ENCODE assay signal across 8 cellular contexts in genomic region chrX:2897690-2898623, GRCh38. TPM values are rescaled to one million over a fixed set of nuclear protein-coding genes. Genes with fewer than 3 reads are reported as not detected.
DNase-seq lines count a peak whose midpoint lies in the region; ATAC-seq and TF ChIP-seq lines count a peak whose summit lies in the region.
"Not testable (repeated sequence)": the region's sequence is repeated elsewhere in the genome, so short reads cannot be mapped to it uniquely, and the experiment has no call there.

No MANE protein-coding gene starts in this region.

- peak overlapping the region; percentile 1 for H3K4me3 Mint-ChIP-seq in T-helper 17 cell
- H3K4me3 Mint-ChIP-seq in stimulated activated naive CD8-positive, alpha-beta T cell treated with anti-CD3 and anti-CD28 coated beads, Interleukin-15, amount 100 ng/mL, for 72 hours = peak overlapping the region; percentile 37 to 60

- peaks cover 51% of the 10 kb centered on the region for H3K4me1 ChIP-seq in body of pancreas
- peaks cover 20 to 28% of the 10 kb centered on the region in 2 donors for H3K4me1 ChIP-seq in mucosa of rectum (ENCODE audit: control insufficient read depth in 2 of 2, insufficient read depth in 2 of 2, low read length in 2 of 2)

- H3K9me3 ChIP-seq in T-helper 17 cell (ENCODE audit: control insufficient read depth, low read length, poor library complexity, severe bottlenecking); body of pancreas; mucosa of rectum (ENCODE audit: control insufficient read depth in 2 of 2, low read length in 2 of 2): not testable (repeated sequence)

- 0 to 4% methylated on average over 14 to 22 of the region's 22 CpGs for WGBS in body of pancreas, 2 donors

- ATAC-seq in T-helper 17 cell = not testable (repeated sequence)
- peak; percentile 85 for ATAC-seq in body of pancreas
- ATAC-seq in left cardiac atrium = peak; percentile 15 to 37
- ATAC-seq in stimulated activated naive CD8-positive, alpha-beta T cell treated with anti-CD3 and anti-CD28 coated beads, Interleukin-15, amount 100 ng/mL, for 72 hours = peak; percentile 86

- H3K27me3 Mint-ChIP-seq in T-helper 17 cell; stimulated activated naive CD8-positive, alpha-beta T cell treated with anti-CD3 and anti-CD28 coated beads, Interleukin-15, amount 100 ng/mL, for 72 hours: not testable (repeated sequence)

- not testable (repeated sequence) for H3K27ac Mint-ChIP-seq in T-helper 17 cell
- H3K27ac Mint-ChIP-seq in stimulated activated naive CD8-positive, alpha-beta T cell treated with anti-CD3 and anti-CD28 coated beads, Interleukin-15, amount 100 ng/mL, for 72 hours = peak overlapping the region; percentile 76 to 90

- peak overlapping the region; percentile 88 to 92 (median 91) for H3K27ac ChIP-seq in body of pancreas
- peak overlapping the region; percentile 92 to 94 for H3K27ac ChIP-seq in mucosa of rectum (ENCODE audit: low read depth in 2 of 2, low read length in 2 of 2)

- peak overlapping the region; percentile 60 to 63 for H3K9ac ChIP-seq in mucosa of rectum (ENCODE audit: low read depth in 1 of 2, low read length in 2 of 2)

- H3K36me3 Mint-ChIP-seq in T-helper 17 cell (ENCODE audit: low read depth) = not testable (repeated sequence)

- H3K4me1 Mint-ChIP-seq in T-helper 17 cell = not testable (repeated sequence)
- peaks cover 17% of the 10 kb centered on the region for H3K4me1 Mint-ChIP-seq in stimulated activated naive CD8-positive, alpha-beta T cell treated with anti-CD3 and anti-CD28 coated beads, Interleukin-15, amount 100 ng/mL, for 72 hours

- not testable (repeated sequence) for H3K9me3 Mint-ChIP-seq in stimulated activated naive CD8-positive, alpha-beta T cell treated with anti-CD3 and anti-CD28 coated beads, Interleukin-15, amount 100 ng/mL, for 72 hours

- TF ChIP-seq CTCF in body of pancreas (IDR thresholded peaks at IDR 0.05) = not testable (repeated sequence)

- DNase-seq in DMS79 (lab: John Stamatoyannopoulos, UW) = peak; percentile 1
- DNase-seq in H7 = peak; percentile 72
- DNase-seq in MV-4-11 (lab: John Stamatoyannopoulos, UW) = peak; percentile 59
- not testable (repeated sequence) for DNase-seq in T-helper 17 cell, left cardiac atrium
- DNase-seq in body of pancreas = peak; percentile 73 to 91 (median 89)
- DNase-seq in stimulated activated naive CD8-positive, alpha-beta T cell treated with anti-CD3 and anti-CD28 coated beads, Interleukin-15, amount 100 ng/mL, for 72 hours = peak; percentile 2 to 26

- H3K27me3 ChIP-seq in H7 (ENCODE audit: control insufficient read depth, insufficient read depth, low read length); body of pancreas; mucosa of rectum (ENCODE audit: control insufficient read depth in 2 of 2, insufficient read depth in 2 of 2, low read length in 2 of 2): not testable (repeated sequence)

- intact Hi-C loops in body of pancreas (cut with DNase I); left cardiac atrium (cut with DNase I): not testable (repeated sequence)

- not testable (repeated sequence) for H3K36me3 ChIP-seq in H7 (replicated peaks; ENCODE audit: control insufficient read depth, insufficient read depth, low read length); body of pancreas (replicated peaks in 1 of 2; ENCODE audit: insufficient read depth in 1 of 2, low read depth in 2 of 2); mucosa of rectum (ENCODE audit: control insufficient read depth in 2 of 2, insufficient read depth in 2 of 2, low read length in 2 of 2)

- TF ChIP-seq POLR2A in body of pancreas (IDR thresholded peaks at IDR 0.05) = peak in 2 of 3 donors; percentile 60 to 70

- H3K4me3 ChIP-seq in H7 (ENCODE audit: insufficient read depth, low read depth, low read length); body of pancreas: not testable (repeated sequence)
- peak overlapping the region; percentile 47 to 71 for H3K4me3 ChIP-seq in mucosa of rectum (ENCODE audit: low read length in 2 of 2)

RNA-seq across cellular contexts. Expression of gene ARSD, which starts 31.2 kb away (rescaled TPM):
- 4.5 and 8.1 TPM in 2 replicates for total RNA-seq in H7 (2014; rRNA removed; shearing (Covaris generic))
- total RNA-seq in T-helper 17 cell = 1 to 10 TPM; 2.2 to 3.6 TPM
- 10 to 100 TPM; 57.1 to 85.0 TPM for total RNA-seq in body of pancreas
- total RNA-seq in left cardiac atrium = 10 to 100 TPM in 1 of 2 donors, 1 to 10 TPM in 1; 8.1 to 10.6 TPM
